Comparison of ENCODE assay signal across 23 cellular contexts in the genomic region with DNA sequence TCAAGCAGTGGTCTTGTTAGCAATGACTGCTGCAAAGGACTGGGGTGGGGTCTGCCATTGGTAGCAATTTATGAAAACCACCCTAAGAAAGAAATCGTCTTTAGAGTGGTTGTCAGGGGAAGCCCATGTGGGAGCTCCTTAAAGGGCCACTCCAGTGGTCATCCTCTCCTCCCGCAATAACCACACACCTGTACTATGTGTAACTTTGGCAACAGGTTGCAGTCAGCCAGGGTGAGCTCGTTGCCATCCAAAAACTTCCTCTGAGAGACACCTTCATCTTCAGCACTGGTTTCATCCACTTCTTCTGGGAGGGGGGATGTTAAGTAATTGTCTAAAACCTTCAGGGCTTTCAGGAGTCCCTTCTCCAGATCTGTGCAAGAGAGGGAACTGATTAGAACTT. TPM values are rescaled to one million over a fixed set of nuclear protein-coding genes. Genes with fewer than 3 reads are reported as not detected.
A peak's percentile ranks its signal among the peaks of the same experiment; 100 is the strongest.
DNase-seq lines count a peak whose midpoint lies in the region; ATAC-seq and TF ChIP-seq lines count a peak whose summit lies in the region.
"Had no signal": no experiment of that assay in that cellular context is flagged by ENCODE, and none has a peak within 500 bp of the region (broad histone marks: within the 10 kb centered on the region; RNA-seq: fewer than 3 reads in every experiment).

No MANE protein-coding gene starts in this region.

- peak overlapping the region; percentile 26 for H3K4me3 Mint-ChIP-seq in T-helper 2 cell treated with Interferon-gamma antibody and Interleukin-4, amounts not matched to agents 5 μg/mL and 100 μg/mL, for 36 hours
- H3K4me3 Mint-ChIP-seq: activated CD4-positive, alpha-beta T cell treated with anti-CD3 and anti-CD28 coated beads, Interleukin-2, amount 10 ng/mL, durations not matched to agents 7 days and 5 days; activated naive CD8-positive, alpha-beta T cell treated with anti-CD3 and anti-CD28 coated beads, Interleukin-2, amount 50 U/mL, for 24 hours had no signal

- no peaks in the 10 kb centered on the region for H3K9me3 ChIP-seq in IMR-90 (ENCODE audit: control insufficient read depth, insufficient read depth, low read length)
- no peaks in the 10 kb centered on the region for H3K9me3 ChIP-seq in colonic mucosa
- no peaks in the 10 kb centered on the region for H3K9me3 ChIP-seq in neutrophil
- H3K9me3 ChIP-seq in OCI-LY7 (ENCODE audit: low read length): no peaks in the 10 kb centered on the region
- H3K9me3 ChIP-seq: esophagus muscularis mucosa, Peyer's patch had no signal

- H3K79me2 ChIP-seq in OCI-LY7 (ENCODE audit: insufficient read depth, low read depth, low read length): peaks cover 34% of the 10 kb centered on the region

- H3K18ac ChIP-seq in IMR-90 (ENCODE audit: low read depth, low read length): no peak overlapping the region

- CTCF ChIA-PET in IMR-90 (lab: Yijun Ruan, JAX) (interaction anchor here (0.6 kb wide), 1 partner anchor 16 kb away, joined by 3 read pairs; no protein-coding TSS in a partner anchor), OCI-LY7 (lab: Charles Lee; ENCODE audit: unreplicated experiment) (no interaction called here)

- no peak overlapping the region for H2BK5ac ChIP-seq in IMR-90 (ENCODE audit: low read depth, low read length, poor library complexity, severe bottlenecking)

- no peak overlapping the region for H4K8ac ChIP-seq in IMR-90 (ENCODE audit: low read depth in 2 of 2, low read length in 2 of 2)

- TF ChIP-seq CTCF in IMR-90 (conservative IDR thresholded peaks at IDR 0.05; ENCODE audit: low read depth, low read length): no peak
- TF ChIP-seq CTCF in colonic mucosa (IDR thresholded peaks at IDR 0.05): no peak
- no peak for TF ChIP-seq CTCF in neutrophil (IDR thresholded peaks at IDR 0.05)
- TF ChIP-seq CTCF in OCI-LY7 (conservative IDR thresholded peaks at IDR 0.05; ENCODE audit: low read length): no peak

- H3K4me2 ChIP-seq in IMR-90 (ENCODE audit: low read depth, low read length): no peak overlapping the region
- H3K4me2 ChIP-seq in OCI-LY7 (ENCODE audit: low read length): no peak overlapping the region

- H3K9me3 Mint-ChIP-seq in T-helper 2 cell treated with Interferon-gamma antibody and Interleukin-4, amounts not matched to agents 5 μg/mL and 100 μg/mL, for 36 hours: no peaks in the 10 kb centered on the region
- H3K9me3 Mint-ChIP-seq: activated CD4-positive, alpha-beta T cell treated with anti-CD3 and anti-CD28 coated beads, Interleukin-2, amount 10 ng/mL, durations not matched to agents 7 days and 5 days; activated naive CD8-positive, alpha-beta T cell treated with anti-CD3 and anti-CD28 coated beads, Interleukin-2, amount 50 U/mL, for 24 hours; naive B cell had no signal

- 0 out of 2 replicates have a peak overlapping the region, but pooled peaks have one; percentile 49 for H3K23ac ChIP-seq in IMR-90 (ENCODE audit: low read depth, low read length)

- WGBS in IMR-90 (ENCODE audit: extremely low coverage in 2 of 2, insufficient read length in 1 of 2), 2 experiments: no CpG with 5 or more reads among the region's 3 CpGs

- no peak for DNase-seq in T-helper 2 cell treated with Interferon-gamma antibody and Interleukin-4, amounts not matched to agents 5 μg/mL and 100 μg/mL, for 36 hours (ENCODE audit: low spot score)
- DNase-seq in T-helper 2 cell (no peak), IMR-90 (no peak), colonic mucosa (no peak), OCI-LY7 (ENCODE audit: low spot score) (no peak)
- DNase-seq in activated CD4-positive, alpha-beta T cell treated with anti-CD3 and anti-CD28 coated beads for 4 hours: no peak
- DNase-seq: activated CD4-positive, alpha-beta T cell treated with anti-CD3 and anti-CD28 coated beads, Interleukin-2, amount 10 ng/mL, durations not matched to agents 7 days and 5 days; activated naive CD8-positive, alpha-beta T cell treated with anti-CD3 and anti-CD28 coated beads, Interleukin-2, amount 50 U/mL, for 24 hours; activated T-cell treated with anti-CD3 and anti-CD28 coated beads, Interleukin-2, amount 50 U/mL, for 1 hour; GM23248; naive B cell; NCI-H1694; NCI-H345; Peyer's patch had no signal

- H3K14ac ChIP-seq in IMR-90 (replicated peaks; ENCODE audit: low read depth, low read length): no peak overlapping the region

- no peak overlapping the region for H2AFZ ChIP-seq in IMR-90 (replicated peaks; ENCODE audit: low read length, poor library complexity)
- H2AFZ ChIP-seq in OCI-LY7 (ENCODE audit: low read length): no peak overlapping the region
- H2AFZ ChIP-seq: GM23248 had no signal

- H2AK9ac ChIP-seq in IMR-90 (replicated peaks; ENCODE audit: low read depth, low read length, poor library complexity): no peak overlapping the region

- no peaks in the 10 kb centered on the region for H3K9me2 ChIP-seq in OCI-LY7 (ENCODE audit: insufficient read depth, low read length)

- peaks cover 42% of the 10 kb centered on the region for H3K4me1 Mint-ChIP-seq in T-helper 2 cell treated with Interferon-gamma antibody and Interleukin-4, amounts not matched to agents 5 μg/mL and 100 μg/mL, for 36 hours (ENCODE audit: low read depth)

- H3K36me3 ChIP-seq in IMR-90 (ENCODE audit: control insufficient read depth, insufficient read depth, low read length) (peaks cover 42% of the 10 kb centered on the region), colonic mucosa (peaks cover 14% of the 10 kb centered on the region), neutrophil (peaks cover 48% of the 10 kb centered on the region), OCI-LY7 (ENCODE audit: insufficient read depth, low read length) (peaks cover 54% of the 10 kb centered on the region)

- H4K5ac ChIP-seq in IMR-90 (ENCODE audit: low read depth, low read length): no peak overlapping the region

- H3K4me3 ChIP-seq in IMR-90 (ENCODE audit: insufficient read depth, low read depth, low read length) (no peak overlapping the region), colonic mucosa (no peak overlapping the region), neutrophil (ENCODE audit: low read depth in 1 of 2, low read length in 1 of 2) (peak overlapping the region in 1 of 2 experiments; percentile 23), OCI-LY7 (ENCODE audit: low read depth, low read length, poor library complexity, severe bottlenecking) (no peak overlapping the region)
- H3K4me3 ChIP-seq: esophagus muscularis mucosa, GM23248, Peyer's patch had no signal

- H2AK5ac ChIP-seq in IMR-90 (ENCODE audit: low read depth, low read length): no peak overlapping the region

- no peak overlapping the region for H2BK20ac ChIP-seq in IMR-90 (ENCODE audit: low read depth, low read length)

- TF ChIP-seq RAD21 in IMR-90 (IDR thresholded peaks at IDR 0.05; ENCODE audit: low read length): no peak

- H4K20me1 ChIP-seq in IMR-90 (ENCODE audit: insufficient read depth, low read length) (peaks cover 38% of the 10 kb centered on the region), OCI-LY7 (ENCODE audit: insufficient read depth, low read length) (0 out of 2 replicates have a peak, but pooled peaks cover 8% of the 10 kb centered on the region)

- intact Hi-C loops in IMR-90 (cut with micrococcal nuclease) (no loop called here), colonic mucosa (cut with DNase I) (no loop called here), OCI-LY7 (cut with micrococcal nuclease; ENCODE audit: unreplicated experiment) (no loop called here)

- peaks cover 3 to 72% of the 10 kb centered on the region in 2 experiments; a peak in 3 of 4 replicates for H3K79me1 ChIP-seq in IMR-90 (ENCODE audit: low read depth in 1 of 2, low read length in 2 of 2)

- H3K4me1 ChIP-seq in IMR-90 (ENCODE audit: control insufficient read depth, insufficient read depth, low read length): peaks cover 13% of the 10 kb centered on the region
- H3K4me1 ChIP-seq in colonic mucosa: peaks cover 13% of the 10 kb centered on the region
- H3K4me1 ChIP-seq in neutrophil (ENCODE audit: control insufficient read depth in 1 of 2, insufficient read depth in 1 of 2, low read depth in 1 of 2, low read length in 1 of 2): peaks cover 75 to 78% of the 10 kb centered on the region in 2 experiments
- H3K4me1 ChIP-seq in OCI-LY7 (ENCODE audit: insufficient read depth, low read length, poor library complexity, severe bottlenecking): peaks cover 57% of the 10 kb centered on the region

- no peak overlapping the region for H4K91ac ChIP-seq in IMR-90 (ENCODE audit: insufficient read depth, low read depth, low read length)

- in situ Hi-C loops in IMR-90 (cut with MboI; ENCODE audit: low sequenced_read_pairs): no loop called here

- H3K27ac Mint-ChIP-seq in T-helper 2 cell treated with Interferon-gamma antibody and Interleukin-4, amounts not matched to agents 5 μg/mL and 100 μg/mL, for 36 hours: no peak overlapping the region
- H3K27ac Mint-ChIP-seq: activated CD4-positive, alpha-beta T cell treated with anti-CD3 and anti-CD28 coated beads, Interleukin-2, amount 10 ng/mL, durations not matched to agents 7 days and 5 days; activated naive CD8-positive, alpha-beta T cell treated with anti-CD3 and anti-CD28 coated beads, Interleukin-2, amount 50 U/mL, for 24 hours had no signal

- peaks cover 10% of the 10 kb centered on the region for H3K9me1 ChIP-seq in IMR-90 (ENCODE audit: insufficient read depth, low read length)

- H2BK120ac ChIP-seq in IMR-90 (ENCODE audit: low read depth, low read length): no peak overlapping the region

- H3K27me3 ChIP-seq in IMR-90 (ENCODE audit: control insufficient read depth, insufficient read depth, low read length) (no peaks in the 10 kb centered on the region), colonic mucosa (no peaks in the 10 kb centered on the region), neutrophil (no peaks in the 10 kb centered on the region)
- H3K27me3 ChIP-seq: esophagus muscularis mucosa, Peyer's patch had no signal

- no peak overlapping the region for H3K56ac ChIP-seq in IMR-90 (ENCODE audit: extremely low read depth, insufficient read depth, low read length)

- POLR2A ChIA-PET in IMR-90 (lab: Charles Lee; ENCODE audit: unreplicated experiment): no interaction called here
- POLR2A ChIA-PET in OCI-LY7 (lab: Charles Lee): interaction anchor here (0.7 to 0.9 kb wide), 2 partner anchors 9 to 98 kb away, joined by 3 read pairs; no protein-coding TSS in a partner anchor

- H3K4ac ChIP-seq in IMR-90 (ENCODE audit: low read depth, low read length): no peak overlapping the region

- H3K27ac ChIP-seq in IMR-90 (ENCODE audit: insufficient read depth, low read length) (no peak overlapping the region), colonic mucosa (peak overlapping the region; percentile 23), neutrophil (peak overlapping the region; percentile 96), OCI-LY7 (ENCODE audit: low read depth, low read length, poor library complexity, severe bottlenecking) (no peak overlapping the region)
- H3K27ac ChIP-seq: GM23248, Peyer's patch had no signal

- dilution Hi-C loops in IMR-90 (cut with HindIII; ENCODE audit: low sequenced_read_pairs, unreplicated experiment): no loop called here

- BruUV-seq in IMR-90 (replicated peaks; lab: Mats Ljungman, UMichigan) (no TSS peak), OCI-LY7 (replicated peaks; lab: Mats Ljungman, UMichigan) (no TSS peak)

- no peak overlapping the region for H2BK15ac ChIP-seq in IMR-90 (ENCODE audit: low read depth, low read length)

- H3K27me3 Mint-ChIP-seq in T-helper 2 cell treated with Interferon-gamma antibody and Interleukin-4, amounts not matched to agents 5 μg/mL and 100 μg/mL, for 36 hours (ENCODE audit: low read depth): no peaks in the 10 kb centered on the region
- H3K27me3 Mint-ChIP-seq: activated CD4-positive, alpha-beta T cell treated with anti-CD3 and anti-CD28 coated beads, Interleukin-2, amount 10 ng/mL, durations not matched to agents 7 days and 5 days; activated naive CD8-positive, alpha-beta T cell treated with anti-CD3 and anti-CD28 coated beads, Interleukin-2, amount 50 U/mL, for 24 hours; naive B cell had no signal

- peaks cover 63% of the 10 kb centered on the region for H3K36me3 Mint-ChIP-seq in T-helper 2 cell treated with Interferon-gamma antibody and Interleukin-4, amounts not matched to agents 5 μg/mL and 100 μg/mL, for 36 hours (ENCODE audit: low read depth)

- ATAC-seq in IMR-90 (ENCODE audit: low read depth) (no peak), HG03139 (IDR thresholded peaks at IDR 0.05; ENCODE audit: unreplicated experiment) (no peak)
- ATAC-seq: activated naive CD8-positive, alpha-beta T cell treated with anti-CD3 and anti-CD28 coated beads, Interleukin-2, amount 50 U/mL, for 24 hours had no signal

- H3K9ac ChIP-seq in IMR-90 (ENCODE audit: low read depth, low read length) (no peak overlapping the region), colonic mucosa (ENCODE audit: low read depth in 2 of 2, low read length in 2 of 2) (peak overlapping the region in 1 of 2 donors; percentile 14)
- H3K9ac ChIP-seq: GM23248 had no signal

- TF ChIP-seq POLR2A in IMR-90 (IDR thresholded peaks at IDR 0.05; ENCODE audit: low read depth, low read length): no peak

RNA-seq across cellular contexts. Expression of a gene that starts 2.9 kb away (rescaled TPM):
- total RNA-seq in IMR-90 (2012; rRNA removed) (40.0 and 40.7 TPM in 2 replicates), colonic mucosa (10 to 100 TPM; 92.1 to 98.7 TPM), OCI-LY7 (2022) (20.4 and 26.4 TPM in 2 replicates)
- 57.9 and 58.4 TPM in 2 replicates for polyA plus RNA-seq in IMR-90 (2012; rRNA removed)
- polyA plus RNA-seq in IMR-90 (2012; cell fraction: cytosol; rRNA removed): 82.7 and 118 TPM in 2 replicates
- polyA plus RNA-seq in IMR-90 (2012; cell fraction: nucleus; rRNA removed; ENCODE audit: low replicate concordance): 29.0 and 72.3 TPM in 2 replicates
- total RNA-seq in OCI-LY7 (2014; rRNA removed; shearing (Covaris generic)): 14.0 and 20.6 TPM in 2 replicates

RNA-seq across cellular contexts. Expression of a gene that starts 4.3 kb away (rescaled TPM):
- total RNA-seq in IMR-90 (2012; rRNA removed) (992 and 1,185 TPM in 2 replicates), colonic mucosa (100 to 1,000 TPM; 622 to 646 TPM), OCI-LY7 (2022) (314 and 318 TPM in 2 replicates)
- polyA plus RNA-seq in IMR-90 (2012; rRNA removed): 692 and 706 TPM in 2 replicates
- polyA plus RNA-seq in IMR-90 (2012; cell fraction: cytosol; rRNA removed): 504 and 583 TPM in 2 replicates
- 164 and 178 TPM in 2 replicates for polyA plus RNA-seq in IMR-90 (2012; cell fraction: nucleus; rRNA removed; ENCODE audit: low replicate concordance)
- total RNA-seq in OCI-LY7 (2014; rRNA removed; shearing (Covaris generic)): 376 and 413 TPM in 2 replicates

RNA-seq across cellular contexts. Expression of a gene that starts 7.8 kb away (rescaled TPM):
- total RNA-seq in IMR-90 (2012; rRNA removed) (4.7 and 5.6 TPM in 2 replicates), colonic mucosa (10 to 100 TPM; 13.3 to 34.2 TPM), OCI-LY7 (2022) (218 and 258 TPM in 2 replicates)
- polyA plus RNA-seq in IMR-90 (2012; rRNA removed): 14.5 and 15.7 TPM in 2 replicates
- 2.4 and 9.8 TPM in 2 replicates for polyA plus RNA-seq in IMR-90 (2012; cell fraction: cytosol; rRNA removed)
- 112 and 132 TPM in 2 replicates for polyA plus RNA-seq in IMR-90 (2012; cell fraction: nucleus; rRNA removed; ENCODE audit: low replicate concordance)
- 104 and 108 TPM in 2 replicates for total RNA-seq in OCI-LY7 (2014; rRNA removed; shearing (Covaris generic))

RNA-seq across cellular contexts. Expression of a gene that starts 8.9 kb away (rescaled TPM):
- not detected in 2 replicates for total RNA-seq in IMR-90 (2012; rRNA removed)
- not detected in 2 replicates for polyA plus RNA-seq in IMR-90 (2012; rRNA removed)
- polyA plus RNA-seq in IMR-90 (2012; cell fraction: cytosol; rRNA removed): not detected in 2 replicates
- polyA plus RNA-seq in IMR-90 (2012; cell fraction: nucleus; rRNA removed; ENCODE audit: low replicate concordance): 0.03 TPM in 1 of 2 replicates, not detected in the other
- under 1 TPM; 0.19 to 0.57 TPM for total RNA-seq in colonic mucosa
- total RNA-seq in OCI-LY7 (2014; rRNA removed; shearing (Covaris generic)): not detected in 2 replicates
- not detected in 2 replicates for total RNA-seq in OCI-LY7 (2022)
- total RNA-seq: A172, bronchial epithelial cell, Daoy, esophagus muscularis mucosa, GM23248, lung microvascular endothelial cell, M059J, Peyer's patch, pulmonary artery endothelial cell had no signal
- polyA plus RNA-seq: GM23248 had no signal

RNA-seq across cellular contexts. Expression of a gene that starts 10.5 kb away (rescaled TPM):
- not detected in 2 replicates for total RNA-seq in IMR-90 (2012; rRNA removed)
- polyA plus RNA-seq in IMR-90 (2012; rRNA removed): not detected in 2 replicates
- not detected in 2 replicates for polyA plus RNA-seq in IMR-90 (2012; cell fraction: cytosol; rRNA removed)
- polyA plus RNA-seq in IMR-90 (2012; cell fraction: nucleus; rRNA removed; ENCODE audit: low replicate concordance): 0.26 and 0.48 TPM in 2 replicates
- 1 to 10 TPM in 1 of 2 donors, not detected in 1; 2.3 TPM for total RNA-seq in colonic mucosa
- total RNA-seq in OCI-LY7 (2014; rRNA removed; shearing (Covaris generic)): not detected in 2 replicates
- not detected in 2 replicates for total RNA-seq in OCI-LY7 (2022)
- total RNA-seq: A172; activated CD4-positive, alpha-beta T cell treated with anti-CD3 and anti-CD28 coated beads, Interleukin-2, amount 10 ng/mL, durations not matched to agents 7 days and 5 days; bronchial epithelial cell; Daoy; esophagus muscularis mucosa; GM23248; lung microvascular endothelial cell; M059J; Peyer's patch; pulmonary artery endothelial cell had no signal
- polyA plus RNA-seq: GM23248 had no signal

Comparison
In these comparisons a context has a peak if more than half of its experiments do, and no peak if none do; other contexts are left out.
1. H3K27ac ChIP-seq: peak in colonic mucosa (single experiment) and neutrophil (single experiment); none in IMR-90 (single experiment) and OCI-LY7 (single experiment).